ENCODE assay signal across 8 cellular contexts in the genomic region with DNA sequence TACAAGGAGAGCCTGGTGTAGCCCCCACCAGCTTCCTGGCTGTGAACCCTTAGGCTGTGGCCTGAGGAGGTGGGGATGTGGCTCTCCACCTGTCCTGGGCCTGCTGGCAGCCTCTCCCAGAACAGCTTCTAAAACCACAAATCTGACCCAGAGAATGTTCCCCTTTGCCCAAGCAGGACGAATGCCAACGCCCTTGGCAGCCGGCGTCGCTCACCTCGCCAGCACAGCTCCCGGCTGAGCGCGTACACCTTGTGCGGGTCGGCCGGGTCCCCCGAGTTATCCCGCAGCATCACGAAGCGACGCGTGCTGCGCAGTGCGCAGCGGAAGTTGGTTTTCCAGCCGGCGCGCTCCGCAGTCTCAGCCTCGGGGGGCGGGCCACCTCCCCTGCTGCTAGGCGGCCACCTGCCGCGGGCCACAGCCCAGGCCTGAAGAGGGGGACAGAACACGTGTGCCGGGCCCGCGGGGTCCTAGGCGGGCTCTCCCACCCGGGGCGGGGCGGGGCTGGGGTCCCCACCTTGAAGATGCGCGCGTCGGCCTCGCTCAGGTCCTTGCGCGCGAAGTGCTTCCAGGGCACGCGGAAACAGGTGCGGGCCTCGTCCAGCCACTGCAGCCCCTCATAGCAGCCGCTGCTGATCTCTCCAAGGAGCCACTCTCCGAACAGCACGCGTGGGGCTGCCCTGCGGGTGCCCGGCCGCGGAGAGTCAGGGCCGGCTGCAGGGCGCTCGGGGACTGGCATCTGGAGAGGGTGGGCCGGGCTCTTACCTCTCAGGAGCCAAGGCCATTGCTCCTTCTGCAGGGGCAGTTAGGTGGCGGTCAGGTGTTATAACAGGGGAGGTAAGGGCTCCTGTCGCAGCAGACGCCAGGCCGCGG. TPM values are rescaled to one million over a fixed set of nuclear protein-coding genes. Genes with fewer than 3 reads are reported as not detected.
A peak's percentile ranks its signal among the peaks of the same experiment; 100 is the strongest.
DNase-seq lines count a peak whose midpoint lies in the region; ATAC-seq and TF ChIP-seq lines count a peak whose summit lies in the region.

No MANE protein-coding gene starts in this region.

- TF ChIP-seq CTCF in fibroblast of villous mesenchyme (IDR thresholded peaks at IDR 0.05; ENCODE audit: insufficient read depth, low read depth, low read length) (no peak), progenitor cell of endocrine pancreas (IDR thresholded peaks at IDR 0.05; ENCODE audit: unreplicated experiment) (no peak)

- peak overlapping the region; percentile 89 for H3K27ac Mint-ChIP-seq in T-helper 2 cell treated with Interferon-gamma antibody and Interleukin-4, amounts not matched to agents 5 μg/mL and 100 μg/mL, for 36 hours
- peak overlapping the region; percentile 97 for H3K27ac Mint-ChIP-seq in progenitor cell of endocrine pancreas

- peaks cover 20% of the 10 kb centered on the region for H3K36me3 Mint-ChIP-seq in T-helper 2 cell treated with Interferon-gamma antibody and Interleukin-4, amounts not matched to agents 5 μg/mL and 100 μg/mL, for 36 hours (ENCODE audit: low read depth)
- H3K36me3 Mint-ChIP-seq in progenitor cell of endocrine pancreas (ENCODE audit: insufficient read depth), result peaks cover 5% of the 10 kb centered on the region

- H3K4me3 ChIP-seq in fibroblast of villous mesenchyme (ENCODE audit: low read depth, low read length), result peak overlapping the region; percentile 80

- DNase-seq in activated CD8-positive, alpha-beta memory T cell treated with anti-CD3 and anti-CD28 coated beads, Interleukin-2, amount 50 U/mL, for 48 hours, result peak; percentile 69
- DNase-seq in activated CD8-positive, alpha-beta memory T cell treated with anti-CD3 and anti-CD28 coated beads for 24 hours, result no peak
- peak; percentile 15 for DNase-seq in T-helper 2 cell treated with Interferon-gamma antibody and Interleukin-4, amounts not matched to agents 5 μg/mL and 100 μg/mL, for 36 hours (ENCODE audit: low spot score)
- DNase-seq in fibroblast of villous mesenchyme (ENCODE audit: low read depth) (no peak), progenitor cell of endocrine pancreas (ENCODE audit: low spot score, unreplicated experiment) (no peak), medulla oblongata (ENCODE audit: extremely low spot score) (no peak), GM19240 (ENCODE audit: insufficient read length, low spot score) (no peak)

- no peaks in the 10 kb centered on the region for H3K27me3 Mint-ChIP-seq in T-helper 2 cell treated with Interferon-gamma antibody and Interleukin-4, amounts not matched to agents 5 μg/mL and 100 μg/mL, for 36 hours (ENCODE audit: low read depth)
- H3K27me3 Mint-ChIP-seq in progenitor cell of endocrine pancreas, result no peaks in the 10 kb centered on the region

- peak overlapping the region; percentile 89 for H3K4me3 Mint-ChIP-seq in T-helper 2 cell treated with Interferon-gamma antibody and Interleukin-4, amounts not matched to agents 5 μg/mL and 100 μg/mL, for 36 hours
- peak overlapping the region; percentile 77 for H3K4me3 Mint-ChIP-seq in progenitor cell of endocrine pancreas (ENCODE audit: low read depth)

- H3K9me3 Mint-ChIP-seq in T-helper 2 cell treated with Interferon-gamma antibody and Interleukin-4, amounts not matched to agents 5 μg/mL and 100 μg/mL, for 36 hours, result no peaks in the 10 kb centered on the region
- no peaks in the 10 kb centered on the region for H3K9me3 Mint-ChIP-seq in progenitor cell of endocrine pancreas (ENCODE audit: low read depth)

- no peak for ATAC-seq in HG02981 (IDR thresholded peaks at IDR 0.05; ENCODE audit: unreplicated experiment)

- peaks cover 16% of the 10 kb centered on the region for H3K4me1 Mint-ChIP-seq in T-helper 2 cell treated with Interferon-gamma antibody and Interleukin-4, amounts not matched to agents 5 μg/mL and 100 μg/mL, for 36 hours (ENCODE audit: low read depth)
- H3K4me1 Mint-ChIP-seq in progenitor cell of endocrine pancreas (ENCODE audit: low read depth), result peaks cover 2% of the 10 kb centered on the region

RNA-seq across cellular contexts. Expression of gene IRF7, which starts 0.9 kb away (rescaled TPM):
- total RNA-seq in fibroblast of villous mesenchyme, result 7.7 and 8.2 TPM in 2 replicates
- total RNA-seq in progenitor cell of endocrine pancreas, result 8.7 and 12.6 TPM in 2 replicates

RNA-seq across cellular contexts. Expression of gene CDHR5, which starts 9.9 kb away (rescaled TPM):
- total RNA-seq in fibroblast of villous mesenchyme (not detected in 2 replicates), progenitor cell of endocrine pancreas (0.24 and 0.98 TPM in 2 replicates)

RNA-seq across cellular contexts. Expression of gene SCT, which starts 12.2 kb away (rescaled TPM):
- total RNA-seq in fibroblast of villous mesenchyme (not detected in 2 replicates), progenitor cell of endocrine pancreas (2.9 and 3.8 TPM in 2 replicates)

RNA-seq across cellular contexts. Expression of gene DRD4, which starts 22.3 kb away (rescaled TPM):
- not detected in 2 replicates for total RNA-seq in fibroblast of villous mesenchyme
- total RNA-seq in progenitor cell of endocrine pancreas, result 1.1 and 2.7 TPM in 2 replicates

RNA-seq across cellular contexts. Expression of gene PHRF1, which starts 38.5 kb away (rescaled TPM):
- total RNA-seq in fibroblast of villous mesenchyme (29.4 and 38.7 TPM in 2 replicates), progenitor cell of endocrine pancreas (44.4 and 44.9 TPM in 2 replicates)

Comparison
In these comparisons a context has a peak if more than half of its experiments do, and no peak if none do; other contexts are left out.
1. DNase-seq: peak in activated CD8-positive, alpha-beta memory T cell treated with anti-CD3 and anti-CD28 coated beads, Interleukin-2, amount 50 U/mL, for 48 hours (single experiment) and T-helper 2 cell treated with Interferon-gamma antibody and Interleukin-4, amounts not matched to agents 5 μg/mL and 100 μg/mL, for 36 hours (single experiment); none in activated CD8-positive, alpha-beta memory T cell treated with anti-CD3 and anti-CD28 coated beads for 24 hours (single experiment), fibroblast of villous mesenchyme (single experiment), progenitor cell of endocrine pancreas (single experiment), medulla oblongata (single experiment) and GM19240 (single experiment).